In the genomic region with DNA sequence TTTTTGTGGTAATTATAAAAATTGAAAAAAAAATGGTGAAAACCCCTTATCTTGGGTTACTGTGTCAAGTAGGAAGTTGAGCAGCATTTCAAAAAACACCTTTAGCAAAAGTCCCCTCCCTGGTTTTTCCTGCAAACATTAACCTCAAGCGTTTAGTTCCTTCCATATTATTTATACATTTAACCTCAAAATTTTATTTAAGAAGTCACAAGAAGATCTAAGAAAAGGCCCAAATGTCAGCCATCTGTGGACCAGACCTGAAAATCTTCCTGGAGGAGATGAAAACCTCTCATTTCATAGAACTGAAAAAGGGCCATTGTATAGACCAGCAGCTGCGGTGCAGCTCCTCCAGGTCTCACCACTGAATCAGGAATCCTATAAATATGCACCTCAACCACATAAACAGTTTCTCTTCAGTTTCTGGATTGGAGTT, we compare ENCODE assay signal across 15 cellular contexts. TPM values are rescaled to one million over a fixed set of nuclear protein-coding genes. Genes with fewer than 3 reads are reported as not detected.
DNase-seq lines count a peak whose midpoint lies in the region; ATAC-seq and TF ChIP-seq lines count a peak whose summit lies in the region.
"Had no signal": no experiment of that assay in that cellular context is flagged by ENCODE, and none has a peak within 500 bp of the region (broad histone marks: within the 10 kb centered on the region; RNA-seq: fewer than 3 reads in every experiment).

No MANE protein-coding gene starts in this region.

- intact Hi-C loops in activated CD8-positive, alpha-beta T cell treated with anti-CD3 and anti-CD28 coated beads for 36 hours (cut with micrococcal nuclease): loop anchor here (5.0 kb wide), 1 partner anchor 39 kb away; a partner anchor contains a TSS
- intact Hi-C loops in A673 (cut with micrococcal nuclease; ENCODE audit: unreplicated experiment): no loop called here

- H3K36me3 Mint-ChIP-seq in activated CD4-positive, alpha-beta T cell treated with anti-CD3 and anti-CD28 coated beads, Interleukin-2, amount 10 ng/mL, durations not matched to agents 7 days and 5 days (ENCODE audit: low read depth): peaks cover 9% of the 10 kb centered on the region
- H3K36me3 Mint-ChIP-seq in activated CD8-positive, alpha-beta T cell treated with anti-CD3 and anti-CD28 coated beads for 36 hours (ENCODE audit: low read depth): peaks cover 2% of the 10 kb centered on the region
- no peaks in the 10 kb centered on the region for H3K36me3 Mint-ChIP-seq in stimulated activated effector memory CD8-positive, alpha-beta T cell treated with anti-CD3 and anti-CD28 coated beads, Interleukin-12 subunit alpha, Interleukin-12 subunit beta, amount 100 ng/mL, for 72 hours

- H3K36me3 ChIP-seq in A673 (ENCODE audit: insufficient read depth, low read length, poor library complexity, severe bottlenecking): no peaks in the 10 kb centered on the region
- H3K36me3 ChIP-seq: adrenal gland had no signal

- H3K27me3 ChIP-seq in A673 (replicated peaks; ENCODE audit: insufficient read depth, low read depth, low read length, poor library complexity): no peaks in the 10 kb centered on the region
- H3K27me3 ChIP-seq: adrenal gland had no signal

- BruUV-seq in A673 (replicated peaks; lab: Mats Ljungman, UMichigan): no TSS peak

- H3K27me3 Mint-ChIP-seq in activated CD4-positive, alpha-beta T cell treated with anti-CD3 and anti-CD28 coated beads, Interleukin-2, amount 10 ng/mL, durations not matched to agents 7 days and 5 days: no peaks in the 10 kb centered on the region
- no peaks in the 10 kb centered on the region for H3K27me3 Mint-ChIP-seq in activated CD8-positive, alpha-beta T cell treated with anti-CD3 and anti-CD28 coated beads for 36 hours

- peaks cover 6% of the 10 kb centered on the region for H3K4me1 ChIP-seq in A673 (ENCODE audit: insufficient read depth, low read length, poor library complexity, severe bottlenecking)
- H3K4me1 ChIP-seq: adrenal gland had no signal

- CTCF ChIA-PET in activated CD4-positive, alpha-beta T cell treated with anti-CD3 and anti-CD28 coated beads, Interleukin-2, amount 10 ng/mL, durations not matched to agents 7 days and 5 days (lab: Charles Lee): no interaction called here
- CTCF ChIA-PET in activated CD8-positive, alpha-beta T cell treated with anti-CD3 and anti-CD28 coated beads for 36 hours (lab: Charles Lee): no interaction called here
- CTCF ChIA-PET in A673 (lab: Charles Lee): no interaction called here

- ATAC-seq in HG02763 (IDR thresholded peaks at IDR 0.05; ENCODE audit: unreplicated experiment) (peak; percentile 35), GM21528 (IDR thresholded peaks at IDR 0.05; ENCODE audit: low FRiP score, unreplicated experiment) (no peak)
- peak; percentile 54 for ATAC-seq in activated CD8-positive, alpha-beta T cell treated with anti-CD3 and anti-CD28 coated beads for 36 hours
- ATAC-seq in stimulated activated effector memory CD8-positive, alpha-beta T cell treated with anti-CD3 and anti-CD28 coated beads, Interleukin-12 subunit alpha, Interleukin-12 subunit beta, amount 100 ng/mL, for 72 hours: no peak
- ATAC-seq: SK-N-SH treated with all-trans-retinoic acid at 6 μM for 48 hours had no signal

- POLR2A ChIA-PET in activated CD4-positive, alpha-beta T cell treated with anti-CD3 and anti-CD28 coated beads, Interleukin-2, amount 10 ng/mL, durations not matched to agents 7 days and 5 days (lab: Charles Lee): no interaction called here
- POLR2A ChIA-PET in activated CD8-positive, alpha-beta T cell treated with anti-CD3 and anti-CD28 coated beads for 36 hours (lab: Charles Lee): no interaction called here
- POLR2A ChIA-PET in A673 (lab: Charles Lee; ENCODE audit: low non-redundant PET): no interaction called here

- no peak for TF ChIP-seq CTCF in activated CD8-positive, alpha-beta T cell treated with anti-CD3 and anti-CD28 coated beads for 36 hours (IDR thresholded peaks at IDR 0.05)
- no peak for TF ChIP-seq CTCF in A673 (conservative IDR thresholded peaks at IDR 0.05; ENCODE audit: low read depth, low read length)

- peaks cover 44% of the 10 kb centered on the region for H3K4me1 Mint-ChIP-seq in activated CD4-positive, alpha-beta T cell treated with anti-CD3 and anti-CD28 coated beads, Interleukin-2, amount 10 ng/mL, durations not matched to agents 7 days and 5 days
- H3K4me1 Mint-ChIP-seq in activated CD8-positive, alpha-beta T cell treated with anti-CD3 and anti-CD28 coated beads for 36 hours (ENCODE audit: low read depth): peaks cover 54% of the 10 kb centered on the region
- peaks cover 29% of the 10 kb centered on the region for H3K4me1 Mint-ChIP-seq in stimulated activated effector memory CD8-positive, alpha-beta T cell treated with anti-CD3 and anti-CD28 coated beads, Interleukin-12 subunit alpha, Interleukin-12 subunit beta, amount 100 ng/mL, for 72 hours

- H3K27ac Mint-ChIP-seq in activated CD4-positive, alpha-beta T cell treated with anti-CD3 and anti-CD28 coated beads, Interleukin-2, amount 10 ng/mL, durations not matched to agents 7 days and 5 days: peak overlapping the region; percentile 85
- peak overlapping the region; percentile 93 for H3K27ac Mint-ChIP-seq in activated CD8-positive, alpha-beta T cell treated with anti-CD3 and anti-CD28 coated beads for 36 hours
- H3K27ac Mint-ChIP-seq in stimulated activated effector memory CD8-positive, alpha-beta T cell treated with anti-CD3 and anti-CD28 coated beads, Interleukin-12 subunit alpha, Interleukin-12 subunit beta, amount 100 ng/mL, for 72 hours: peak overlapping the region; percentile 8

- no peaks in the 10 kb centered on the region for H3K9me3 ChIP-seq in A673 (ENCODE audit: low read depth, low read length, poor library complexity, severe bottlenecking)
- H3K9me3 ChIP-seq: adrenal gland had no signal

- no peak overlapping the region for H3K27ac ChIP-seq in A673 (ENCODE audit: low read depth, low read length, poor library complexity, severe bottlenecking)
- H3K27ac ChIP-seq: adrenal gland, HL-60 had no signal

- no peak overlapping the region for H3K4me3 ChIP-seq in A673 (ENCODE audit: low read depth, low read length, poor library complexity, severe bottlenecking)
- H3K4me3 ChIP-seq: adrenal gland had no signal

- peaks cover 7% of the 10 kb centered on the region for H3K9me3 Mint-ChIP-seq in activated CD4-positive, alpha-beta T cell treated with anti-CD3 and anti-CD28 coated beads, Interleukin-2, amount 10 ng/mL, durations not matched to agents 7 days and 5 days
- peaks cover 2% of the 10 kb centered on the region for H3K9me3 Mint-ChIP-seq in activated CD8-positive, alpha-beta T cell treated with anti-CD3 and anti-CD28 coated beads for 36 hours
- H3K9me3 Mint-ChIP-seq in stimulated activated effector memory CD8-positive, alpha-beta T cell treated with anti-CD3 and anti-CD28 coated beads, Interleukin-12 subunit alpha, Interleukin-12 subunit beta, amount 100 ng/mL, for 72 hours: no peaks in the 10 kb centered on the region

- no peak for DNase-seq in activated CD4-positive, alpha-beta T cell treated with anti-CD3 and anti-CD28 coated beads, Interleukin-2, amount 10 ng/mL, durations not matched to agents 7 days and 5 days
- DNase-seq in activated CD4-positive, alpha-beta T cell treated with anti-CD3 and anti-CD28 coated beads for 1 hour: no peak
- peak; percentile 51 for DNase-seq in activated CD8-positive, alpha-beta T cell treated with anti-CD3 and anti-CD28 coated beads for 36 hours
- no peak for DNase-seq in stimulated activated effector memory CD8-positive, alpha-beta T cell treated with anti-CD3 and anti-CD28 coated beads, Interleukin-12 subunit alpha, Interleukin-12 subunit beta, amount 100 ng/mL, for 72 hours (ENCODE audit: low spot score in 2 of 2)
- DNase-seq in mesenteric fat pad (ENCODE audit: low spot score) (no peak), A673 (ENCODE audit: low spot score) (no peak)
- DNase-seq: activated CD4-positive, CD25-positive, alpha-beta regulatory T cell treated with anti-CD3 and anti-CD28 coated beads, Interleukin-2, amount 50 U/mL, for 72 hours; adrenal gland; cortex of kidney; mammary epithelial cell; trophoblast cell had no signal

- peak overlapping the region; percentile 54 for H3K4me3 Mint-ChIP-seq in activated CD4-positive, alpha-beta T cell treated with anti-CD3 and anti-CD28 coated beads, Interleukin-2, amount 10 ng/mL, durations not matched to agents 7 days and 5 days
- peak overlapping the region; percentile 65 for H3K4me3 Mint-ChIP-seq in activated CD8-positive, alpha-beta T cell treated with anti-CD3 and anti-CD28 coated beads for 36 hours
- peak overlapping the region; percentile 49 for H3K4me3 Mint-ChIP-seq in stimulated activated effector memory CD8-positive, alpha-beta T cell treated with anti-CD3 and anti-CD28 coated beads, Interleukin-12 subunit alpha, Interleukin-12 subunit beta, amount 100 ng/mL, for 72 hours

RNA-seq across cellular contexts. Expression of a gene that starts 40.4 kb away (rescaled TPM):
- total RNA-seq in activated CD4-positive, alpha-beta T cell treated with anti-CD3 and anti-CD28 coated beads, Interleukin-2, amount 10 ng/mL, durations not matched to agents 7 days and 5 days: 100 to 1,000 TPM; 102 to 133 TPM
- total RNA-seq in activated CD8-positive, alpha-beta T cell treated with anti-CD3 and anti-CD28 coated beads for 36 hours: 100 to 1,000 TPM; 197 to 200 TPM
- total RNA-seq in mesenteric fat pad: 97.2 TPM
- 18.0 and 23.2 TPM in 2 replicates for total RNA-seq in A673 (2021)

Comparison
In these comparisons a context has a peak if more than half of its experiments do, and no peak if none do; other contexts are left out.
1. H3K27ac Mint-ChIP-seq: peak in every context shown above with its lines; median percentile 93 in activated CD8-positive, alpha-beta T cell treated with anti-CD3 and anti-CD28 coated beads for 36 hours; 85 in activated CD4-positive, alpha-beta T cell treated with anti-CD3 and anti-CD28 coated beads, Interleukin-2, amount 10 ng/mL, durations not matched to agents 7 days and 5 days; 8 in stimulated activated effector memory CD8-positive, alpha-beta T cell treated with anti-CD3 and anti-CD28 coated beads, Interleukin-12 subunit alpha, Interleukin-12 subunit beta, amount 100 ng/mL, for 72 hours.
2. ATAC-seq: peak in HG02763 (single experiment) and activated CD8-positive, alpha-beta T cell treated with anti-CD3 and anti-CD28 coated beads for 36 hours (single experiment); none in stimulated activated effector memory CD8-positive, alpha-beta T cell treated with anti-CD3 and anti-CD28 coated beads, Interleukin-12 subunit alpha, Interleukin-12 subunit beta, amount 100 ng/mL, for 72 hours (single experiment) and GM21528 (single experiment).
3. Peak in every context shown above with its lines, with median percentiles within 50 percentile points of each other: H3K4me3 Mint-ChIP-seq.